ENCODE assay signal across 33 cellular contexts in genomic region chr7:39406464-39406863, GRCh38.
A peak's percentile ranks its signal among the peaks of the same experiment; 100 is the strongest.
DNase-seq lines count a peak whose midpoint lies in the region; ATAC-seq and TF ChIP-seq lines count a peak whose summit lies in the region.
"Had no signal": no experiment of that assay in that cellular context is flagged by ENCODE, and none has a peak within 500 bp of the region (broad histone marks: within the 10 kb centered on the region; RNA-seq: fewer than 3 reads in every experiment).

No MANE protein-coding gene starts in this region.

- no peak overlapping the region for H3K9ac ChIP-seq in endodermal cell (ENCODE audit: extremely low read depth, low read length, poor library complexity, severe bottlenecking)

- intact Hi-C loops in CD8-positive, alpha-beta T cell (cut with DNase I, micrococcal nuclease): no loop called here

- peak; percentile 65 for DNase-seq in ACHN
- DNase-seq in HuH-7 (ENCODE audit: low spot score): peak; percentile 69
- DNase-seq in endodermal cell: no peak
- peak; percentile 20 for DNase-seq in mucosa of gallbladder (ENCODE audit: low spot score)
- DNase-seq in activated T-cell treated with anti-CD3 and anti-CD28 coated beads, Interleukin-2, amount 50 U/mL, for 1 hour: no peak
- no peak for DNase-seq in activated CD4-positive, CD25-positive, alpha-beta regulatory T cell treated with anti-CD3 and anti-CD28 coated beads, Interleukin-2, amount 50 U/mL, for 72 hours
- no peak for DNase-seq in HAP-1 (ENCODE audit: low spot score in 2 of 2)
- DNase-seq in CD8-positive, alpha-beta T cell: no peak
- DNase-seq: activated CD4-positive, alpha-beta T cell treated with anti-CD3 and anti-CD28 coated beads, Interleukin-2, amount 50 U/mL, for 1 hour; activated gamma-delta T cell; activated naive CD8-positive, alpha-beta T cell treated with anti-CD3 and anti-CD28 coated beads, Interleukin-2, amount 10 ng/mL, durations not matched to agents 7 days and 5 days; activated T-cell treated with anti-CD3 and anti-CD28 coated beads, Interleukin-2, amount 50 U/mL, for 24 hours; aorta; C1 segment of cervical spinal cord; effector memory CD4-positive, alpha-beta T cell; EL; erythroblast; glutamatergic neuron; H7; left ventricle myocardium superior; naive B cell; NCI-H1092; NCI-H1694; NCI-H748 treated with DMSO at 0.1 percent for 48 hours; SHP77 treated with DMSO at 0.1 percent for 48 hours; stimulated activated naive B cell treated with anti-CD40 and anti-IgM and Interleukin-4, amounts not matched to agents 10 μg/mL and 1 μg/mL and 100 μg/mL, for 72 hours; T-helper 9 cell; WERI-Rb-1 had no signal

- H3K36me3 Mint-ChIP-seq in endodermal cell (ENCODE audit: low read depth): no peaks in the 10 kb centered on the region
- no peaks in the 10 kb centered on the region for H3K36me3 Mint-ChIP-seq in CD8-positive, alpha-beta T cell
- H3K36me3 Mint-ChIP-seq: activated naive CD8-positive, alpha-beta T cell treated with anti-CD3 and anti-CD28 coated beads, Interleukin-2, amount 10 ng/mL, durations not matched to agents 7 days and 5 days; mesothelial cell of epicardium; naive B cell; stimulated activated naive B cell treated with anti-CD40 and anti-IgM and Interleukin-4, amounts not matched to agents 10 μg/mL and 1 μg/mL and 100 μg/mL, for 72 hours had no signal

- no peak for ATAC-seq in CD8-positive, alpha-beta T cell
- ATAC-seq: left ventricle myocardium superior; Panc1; stimulated activated naive B cell treated with anti-CD40 and anti-IgM and Interleukin-4, amounts not matched to agents 10 μg/mL and 1 μg/mL and 100 μg/mL, for 72 hours had no signal

- peak overlapping the region; percentile 20 for H3K27ac Mint-ChIP-seq in endodermal cell
- no peak overlapping the region for H3K27ac Mint-ChIP-seq in CD8-positive, alpha-beta T cell
- H3K27ac Mint-ChIP-seq: activated naive CD8-positive, alpha-beta T cell treated with anti-CD3 and anti-CD28 coated beads, Interleukin-2, amount 10 ng/mL, durations not matched to agents 7 days and 5 days; activated T-cell treated with anti-CD3 and anti-CD28 coated beads, Interleukin-2, amount 50 U/mL, for 24 hours; mesothelial cell of epicardium; stimulated activated naive B cell treated with anti-CD40 and anti-IgM and Interleukin-4, amounts not matched to agents 10 μg/mL and 1 μg/mL and 100 μg/mL, for 72 hours had no signal

- POLR2A ChIA-PET in CD8-positive, alpha-beta T cell (lab: Charles Lee): no interaction called here

- no peaks in the 10 kb centered on the region for H3K9me3 Mint-ChIP-seq in endodermal cell
- no peaks in the 10 kb centered on the region for H3K9me3 Mint-ChIP-seq in CD8-positive, alpha-beta T cell
- H3K9me3 Mint-ChIP-seq: activated naive CD8-positive, alpha-beta T cell treated with anti-CD3 and anti-CD28 coated beads, Interleukin-2, amount 10 ng/mL, durations not matched to agents 7 days and 5 days; activated T-cell treated with anti-CD3 and anti-CD28 coated beads, Interleukin-2, amount 50 U/mL, for 24 hours; mesothelial cell of epicardium; stimulated activated naive B cell treated with anti-CD40 and anti-IgM and Interleukin-4, amounts not matched to agents 10 μg/mL and 1 μg/mL and 100 μg/mL, for 72 hours had no signal

- H3K4me3 ChIP-seq in endodermal cell (ENCODE audit: low read length) (no peak overlapping the region), HAP-1 (no peak overlapping the region)
- H3K4me3 ChIP-seq in CD8-positive, alpha-beta T cell (ENCODE audit: low read depth, low read length): no peak overlapping the region
- H3K4me3 ChIP-seq: cardiac muscle cell, coronary artery had no signal

- TF ChIP-seq CTCF in endodermal cell (conservative IDR thresholded peaks at IDR 0.05): no peak
- no peak for TF ChIP-seq CTCF in CD8-positive, alpha-beta T cell (IDR thresholded peaks at IDR 0.05)

- peaks cover 26% of the 10 kb centered on the region for H3K4me1 Mint-ChIP-seq in endodermal cell
- H3K4me1 Mint-ChIP-seq in CD8-positive, alpha-beta T cell (ENCODE audit: low read depth): no peaks in the 10 kb centered on the region
- H3K4me1 Mint-ChIP-seq: activated naive CD8-positive, alpha-beta T cell treated with anti-CD3 and anti-CD28 coated beads, Interleukin-2, amount 10 ng/mL, durations not matched to agents 7 days and 5 days; naive B cell; stimulated activated naive B cell treated with anti-CD40 and anti-IgM and Interleukin-4, amounts not matched to agents 10 μg/mL and 1 μg/mL and 100 μg/mL, for 72 hours had no signal

- no peak overlapping the region for H3K4me3 Mint-ChIP-seq in endodermal cell
- no peak overlapping the region for H3K4me3 Mint-ChIP-seq in CD8-positive, alpha-beta T cell
- H3K4me3 Mint-ChIP-seq: activated naive CD8-positive, alpha-beta T cell treated with anti-CD3 and anti-CD28 coated beads, Interleukin-2, amount 10 ng/mL, durations not matched to agents 7 days and 5 days; activated T-cell treated with anti-CD3 and anti-CD28 coated beads, Interleukin-2, amount 50 U/mL, for 24 hours; mesothelial cell of epicardium; naive B cell; stimulated activated naive B cell treated with anti-CD40 and anti-IgM and Interleukin-4, amounts not matched to agents 10 μg/mL and 1 μg/mL and 100 μg/mL, for 72 hours had no signal

- H3K36me3 ChIP-seq in endodermal cell (ENCODE audit: control insufficient read depth, insufficient read depth, low read length): no peaks in the 10 kb centered on the region
- no peaks in the 10 kb centered on the region for H3K36me3 ChIP-seq in HAP-1 (replicated peaks)
- H3K36me3 ChIP-seq in CD8-positive, alpha-beta T cell (ENCODE audit: insufficient read depth, low read length): no peaks in the 10 kb centered on the region
- H3K36me3 ChIP-seq: cardiac muscle cell, WERI-Rb-1 had no signal

- H3K9me3 ChIP-seq in endodermal cell (ENCODE audit: control insufficient read depth, low read length) (no peaks in the 10 kb centered on the region), HAP-1 (no peaks in the 10 kb centered on the region)
- H3K9me3 ChIP-seq in CD8-positive, alpha-beta T cell (ENCODE audit: low read length): no peaks in the 10 kb centered on the region

- WGBS in endodermal cell (ENCODE audit: insufficient coverage in 1 of 2, insufficient read length in 1 of 2), 2 experiments: 88 to 90% methylated on average over 9 to 11 of the region's 11 CpGs

- CTCF ChIA-PET in CD8-positive, alpha-beta T cell (lab: Charles Lee): no interaction called here

- H3K4me1 ChIP-seq in endodermal cell (ENCODE audit: control insufficient read depth, insufficient read depth, low read length) (peaks cover 7% of the 10 kb centered on the region), HAP-1 (peaks cover 26% of the 10 kb centered on the region)
- H3K4me1 ChIP-seq in CD8-positive, alpha-beta T cell (ENCODE audit: insufficient read depth, low read length): no peaks in the 10 kb centered on the region

- no peaks in the 10 kb centered on the region for H3K27me3 ChIP-seq in endodermal cell (ENCODE audit: control insufficient read depth, insufficient read depth, low read length, poor library complexity, severe bottlenecking)
- H3K27me3 ChIP-seq in HAP-1 (ENCODE audit: low read depth): no peaks in the 10 kb centered on the region
- H3K27me3 ChIP-seq in CD8-positive, alpha-beta T cell (ENCODE audit: insufficient read depth, low read length): no peaks in the 10 kb centered on the region
- H3K27me3 ChIP-seq: cardiac muscle cell had no signal

- in situ Hi-C loops in ACHN (cut with HindIII; ENCODE audit: low pct_ligation_motif_present, low pct_unique_long_range_greater_than_20kb, low sequenced_read_pairs) (no loop called here), HAP-1 (cut with MboI; ENCODE audit: low sequenced_read_pairs) (no loop called here)

- H3K27ac ChIP-seq in endodermal cell (ENCODE audit: low read depth, low read length): no peak overlapping the region
- H3K27ac ChIP-seq in CD8-positive, alpha-beta T cell (ENCODE audit: low read depth, low read length): no peak overlapping the region
- H3K27ac ChIP-seq: 22Rv1, cardiac muscle cell, coronary artery, WERI-Rb-1 had no signal

- no peaks in the 10 kb centered on the region for H3K27me3 Mint-ChIP-seq in endodermal cell (ENCODE audit: insufficient read depth)
- H3K27me3 Mint-ChIP-seq in CD8-positive, alpha-beta T cell (ENCODE audit: low read depth): no peaks in the 10 kb centered on the region

Comparison
In these comparisons a context has a peak if more than half of its experiments do, and no peak if none do; other contexts are left out.
1. DNase-seq: peak in ACHN (single experiment), HuH-7 (single experiment) and mucosa of gallbladder (single experiment); none in endodermal cell (single experiment), activated T-cell treated with anti-CD3 and anti-CD28 coated beads, Interleukin-2, amount 50 U/mL, for 1 hour (single experiment), activated CD4-positive, CD25-positive, alpha-beta regulatory T cell treated with anti-CD3 and anti-CD28 coated beads, Interleukin-2, amount 50 U/mL, for 72 hours (single experiment), HAP-1 (0 of 2) and CD8-positive, alpha-beta T cell (0 of 7).